Comparison of ENCODE assay signal across 16 cellular contexts in the genomic region with DNA sequence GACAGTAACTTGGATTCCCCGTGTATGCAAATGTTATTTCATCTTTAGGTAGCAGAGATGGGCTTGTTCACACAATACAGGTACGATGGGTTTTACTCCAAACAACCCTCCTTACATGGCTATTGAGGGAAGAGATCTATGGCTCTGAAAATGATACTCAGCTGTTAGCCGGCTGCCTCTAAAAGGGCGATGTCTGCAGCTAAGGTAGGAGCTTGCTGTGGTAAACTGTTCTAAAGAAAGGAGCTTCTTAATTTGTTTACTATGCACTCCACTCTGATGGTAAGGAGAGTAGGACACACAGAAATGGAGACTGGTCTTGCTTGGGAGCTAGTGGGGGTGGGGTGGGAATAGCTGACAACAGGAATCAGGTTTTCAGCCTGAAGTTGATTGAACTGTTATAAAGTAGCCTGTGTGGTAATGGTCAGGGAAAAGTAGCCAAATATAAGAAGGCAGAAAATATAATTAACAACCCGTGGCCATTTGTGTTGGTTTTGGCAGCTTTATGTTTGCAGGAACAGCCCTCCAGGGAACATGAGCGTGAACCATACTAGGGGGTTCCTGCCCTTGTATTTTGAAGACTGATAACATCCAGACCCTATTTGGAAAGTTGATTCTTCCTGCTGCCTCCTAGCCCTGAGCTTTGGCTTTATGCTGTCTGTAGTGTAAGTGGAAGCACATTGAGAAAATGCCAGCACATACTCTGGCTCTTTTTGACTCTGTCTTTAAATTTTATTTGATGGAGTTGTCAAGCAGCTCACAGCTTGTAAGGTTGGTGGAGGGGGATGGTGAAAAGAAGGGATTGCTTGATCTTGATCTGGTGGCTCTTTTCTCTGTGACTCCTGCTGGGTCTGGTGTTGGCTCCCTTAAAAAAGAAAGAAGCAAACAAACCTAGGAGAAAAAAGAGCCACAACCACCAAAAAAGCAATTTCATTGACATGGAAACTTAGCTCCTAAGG.
A peak's percentile ranks its signal among the peaks of the same experiment; 100 is the strongest.
DNase-seq lines count a peak whose midpoint lies in the region; ATAC-seq and TF ChIP-seq lines count a peak whose summit lies in the region.
"Had no signal": no experiment of that assay in that cellular context is flagged by ENCODE, and none has a peak within 500 bp of the region (broad histone marks: within the 10 kb centered on the region; RNA-seq: fewer than 3 reads in every experiment).

No MANE protein-coding gene starts in this region.

- H3K27ac ChIP-seq in esophagus muscularis mucosa (replicated peaks in 1 of 4): peak overlapping the region; percentile 20 to 80 (median 73)
- no peak overlapping the region for H3K27ac ChIP-seq in naive thymus-derived CD4-positive, alpha-beta T cell (ENCODE audit: low read depth, low read length)
- H3K27ac ChIP-seq: colonic mucosa, HL-60, right atrium auricular region had no signal

- no peak for TF ChIP-seq POLR2A in esophagus muscularis mucosa (IDR thresholded peaks at IDR 0.05; ENCODE audit: low read depth)

- peaks cover 10 to 46% (median 30%) of the 10 kb centered on the region in 4 donors for H3K4me1 ChIP-seq in esophagus muscularis mucosa
- no peaks in the 10 kb centered on the region for H3K4me1 ChIP-seq in naive thymus-derived CD4-positive, alpha-beta T cell (ENCODE audit: control insufficient read depth in 2 of 2, insufficient read depth in 2 of 2, low read length in 2 of 2)
- H3K4me1 ChIP-seq: colonic mucosa had no signal

- peak overlapping the region; percentile 65 to 87 (median 71) for H3K4me3 ChIP-seq in esophagus muscularis mucosa
- H3K4me3 ChIP-seq in naive thymus-derived CD4-positive, alpha-beta T cell (ENCODE audit: low read length): no peak overlapping the region

- POLR2A ChIA-PET in naive thymus-derived CD4-positive, alpha-beta T cell (lab: Charles Lee): no interaction called here

- H3K27me3 ChIP-seq in esophagus muscularis mucosa: no peaks in the 10 kb centered on the region
- H3K27me3 ChIP-seq in naive thymus-derived CD4-positive, alpha-beta T cell (ENCODE audit: control insufficient read depth in 2 of 2, insufficient read depth in 2 of 2, low read length in 2 of 2): peaks cover 0 to 4% of the 10 kb centered on the region in 2 donors
- H3K27me3 ChIP-seq: colonic mucosa, right atrium auricular region had no signal

- H3K27me3 Mint-ChIP-seq in progenitor cell of endocrine pancreas: peaks cover 18% of the 10 kb centered on the region
- H3K27me3 Mint-ChIP-seq in naive thymus-derived CD4-positive, alpha-beta T cell: peaks cover 43 to 59% (median 53%) of the 10 kb centered on the region in 5 donors

- no peak for TF ChIP-seq EP300 in esophagus muscularis mucosa (IDR thresholded peaks at IDR 0.05)

- CTCF ChIA-PET in naive thymus-derived CD4-positive, alpha-beta T cell (lab: Charles Lee): no interaction called here

- H3K9me3 ChIP-seq in esophagus muscularis mucosa: no peaks in the 10 kb centered on the region
- no peaks in the 10 kb centered on the region for H3K9me3 ChIP-seq in naive thymus-derived CD4-positive, alpha-beta T cell (ENCODE audit: control insufficient read depth in 2 of 3, low read length in 3 of 3)
- H3K9me3 ChIP-seq: colonic mucosa, right atrium auricular region had no signal

- peak overlapping the region; percentile 97 for H3K4me3 Mint-ChIP-seq in progenitor cell of endocrine pancreas (ENCODE audit: low read depth)
- H3K4me3 Mint-ChIP-seq in naive thymus-derived CD4-positive, alpha-beta T cell: no peak overlapping the region
- H3K4me3 Mint-ChIP-seq: CD4-positive, alpha-beta memory T cell had no signal

- intact Hi-C loops in esophagus muscularis mucosa (cut with DNase I): loop anchor here (5.0 to 10.0 kb wide), 3 partner anchors 83 to 269 kb away; no protein-coding TSS in a partner anchor
- intact Hi-C loops in naive thymus-derived CD4-positive, alpha-beta T cell (cut with micrococcal nuclease): no loop called here

- H3K27ac Mint-ChIP-seq in progenitor cell of endocrine pancreas: peak overlapping the region; percentile 74
- peak overlapping the region in 1 of 9 donors; percentile 61 for H3K27ac Mint-ChIP-seq in naive thymus-derived CD4-positive, alpha-beta T cell
- H3K27ac Mint-ChIP-seq: CD4-positive, alpha-beta memory T cell had no signal

- DNase-seq in DMS79 treated with DMSO at 0.1 percent for 48 hours (lab: John Stamatoyannopoulos, UW): peak; percentile 89
- peak; percentile 25 for DNase-seq in NCI-H128 (lab: John Stamatoyannopoulos, UW; ENCODE audit: unreplicated experiment)
- DNase-seq in esophagus muscularis mucosa (ENCODE audit: extremely low spot score): no peak
- no peak for DNase-seq in progenitor cell of endocrine pancreas (ENCODE audit: low spot score, unreplicated experiment)
- no peak for DNase-seq in activated gamma-delta T cell treated with Interleukin-2 at 50 U/mL for 16 hours
- DNase-seq in naive thymus-derived CD4-positive, alpha-beta T cell: no peak
- no peak for DNase-seq in HK-2 (ENCODE audit: unreplicated experiment)
- no peak for DNase-seq in KG1 (lab: John Stamatoyannopoulos, UW)
- DNase-seq: activated CD4-positive, alpha-beta T cell treated with anti-CD3 and anti-CD28 coated beads, Interleukin-2, amount 50 U/mL, for 48 hours; activated naive CD4-positive, alpha-beta T cell; CD4-positive, alpha-beta memory T cell; colonic mucosa; foreskin fibroblast; T-helper 2 cell had no signal

- ATAC-seq in naive thymus-derived CD4-positive, alpha-beta T cell: no peak

- H3K9me3 Mint-ChIP-seq in progenitor cell of endocrine pancreas (ENCODE audit: low read depth): no peaks in the 10 kb centered on the region
- H3K9me3 Mint-ChIP-seq in naive thymus-derived CD4-positive, alpha-beta T cell: peaks cover 2 to 22% (median 9%) of the 10 kb centered on the region in 11 donors

- no peaks in the 10 kb centered on the region for H3K36me3 Mint-ChIP-seq in progenitor cell of endocrine pancreas (ENCODE audit: insufficient read depth)
- H3K36me3 Mint-ChIP-seq in naive thymus-derived CD4-positive, alpha-beta T cell: peaks cover 0 to 8% (median 0%) of the 10 kb centered on the region in 5 donors
- H3K36me3 Mint-ChIP-seq: CD4-positive, alpha-beta memory T cell had no signal

- TF ChIP-seq CTCF in esophagus muscularis mucosa (IDR thresholded peaks at IDR 0.05) (no peak), progenitor cell of endocrine pancreas (IDR thresholded peaks at IDR 0.05; ENCODE audit: unreplicated experiment) (no peak)

- peaks cover 52% of the 10 kb centered on the region for H3K4me1 Mint-ChIP-seq in progenitor cell of endocrine pancreas (ENCODE audit: low read depth)
- H3K4me1 Mint-ChIP-seq in naive thymus-derived CD4-positive, alpha-beta T cell: peaks cover 0 to 12% (median 2%) of the 10 kb centered on the region in 7 donors

- 12% methylated on average over 6 of the region's 6 CpGs for WGBS in esophagus muscularis mucosa

- H3K36me3 ChIP-seq in esophagus muscularis mucosa: no peaks in the 10 kb centered on the region
- no peaks in the 10 kb centered on the region for H3K36me3 ChIP-seq in naive thymus-derived CD4-positive, alpha-beta T cell (ENCODE audit: control insufficient read depth in 2 of 3, insufficient read depth in 3 of 3, low read length in 3 of 3)
- H3K36me3 ChIP-seq: colonic mucosa, right atrium auricular region had no signal

Comparison
In these comparisons a context has a peak if more than half of its experiments do, and no peak if none do; other contexts are left out.
1. DNase-seq: peak in DMS79 treated with DMSO at 0.1 percent for 48 hours (single experiment) and NCI-H128 (single experiment); none in esophagus muscularis mucosa (single experiment), progenitor cell of endocrine pancreas (single experiment), activated gamma-delta T cell treated with Interleukin-2 at 50 U/mL for 16 hours (single experiment), naive thymus-derived CD4-positive, alpha-beta T cell (0 of 9), HK-2 (single experiment) and KG1 (single experiment).